Comparison of ENCODE assay signal across 15 cellular contexts in the genomic region with DNA sequence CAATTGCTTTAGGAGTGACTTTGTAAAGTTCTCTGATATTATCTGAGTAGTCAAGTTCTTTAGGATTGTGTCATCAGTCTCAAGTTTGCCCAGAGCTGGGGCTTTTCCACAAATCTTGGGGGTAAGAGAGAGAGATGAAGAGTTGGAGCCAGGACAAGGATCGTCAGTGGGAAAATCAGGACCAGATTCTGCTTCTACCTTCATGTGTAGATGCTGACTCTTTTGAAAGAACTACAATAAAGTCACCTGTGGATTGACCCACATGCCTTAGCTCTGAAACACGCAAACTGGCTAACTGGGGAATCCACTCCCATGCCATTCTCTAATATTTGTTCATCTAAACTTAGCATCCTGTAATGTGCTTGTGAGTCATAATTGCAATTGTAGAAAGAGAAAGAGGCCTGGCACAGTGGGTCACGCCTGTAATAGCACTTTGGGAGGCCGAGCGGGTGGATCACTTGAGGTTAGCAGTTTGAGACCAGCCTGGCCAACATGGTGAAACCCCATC. TPM values are rescaled to one million over a fixed set of nuclear protein-coding genes. Genes with fewer than 3 reads are reported as not detected.
DNase-seq lines count a peak whose midpoint lies in the region; ATAC-seq and TF ChIP-seq lines count a peak whose summit lies in the region.
"Had no signal": no experiment of that assay in that cellular context is flagged by ENCODE, and none has a peak within 500 bp of the region (broad histone marks: within the 10 kb centered on the region; RNA-seq: fewer than 3 reads in every experiment).

No MANE protein-coding gene starts in this region.

- H4K20me1 ChIP-seq in PC-9 (ENCODE audit: insufficient read depth), result no peaks in the 10 kb centered on the region

- H3K27me3 ChIP-seq in PC-9 (ENCODE audit: insufficient read depth, low read depth), result no peaks in the 10 kb centered on the region

- H3F3A ChIP-seq in PC-9 (ENCODE audit: insufficient read depth, low read depth), result peaks cover 34% of the 10 kb centered on the region

- peaks cover 13% of the 10 kb centered on the region for H3K36me3 Mint-ChIP-seq in nephron progenitor cell (ENCODE audit: low read depth)
- H3K36me3 Mint-ChIP-seq: brain, WTC11 had no signal

- H3K4me3 ChIP-seq in PC-9 (no peak overlapping the region), epithelial cell of esophagus (ENCODE audit: low read length) (no peak overlapping the region)

- H3K9me2 ChIP-seq in PC-9 (ENCODE audit: insufficient read depth), result no peaks in the 10 kb centered on the region

- H3K4me1 Mint-ChIP-seq in nephron progenitor cell, result peaks cover 31% of the 10 kb centered on the region

- H3K27ac ChIP-seq in PC-9, result peak overlapping the region; percentile 63

- POLR2A ChIA-PET in PC-9 (lab: Charles Lee; ENCODE audit: unreplicated experiment), result interaction anchor here (0.7 kb wide), 1 partner anchor 776 kb away, joined by 5 read pairs; no protein-coding TSS in a partner anchor

- CTCF ChIA-PET in PC-9 (lab: Charles Lee), result no interaction called here

- no peak overlapping the region; the same call in 1 of the 2 replicates for H2AFZ ChIP-seq in PC-9

- peaks cover 12% of the 10 kb centered on the region for H3K27me3 Mint-ChIP-seq in nephron progenitor cell (ENCODE audit: low read depth, poor library complexity)
- H3K27me3 Mint-ChIP-seq: activated T-cell treated with anti-CD3 and anti-CD28 coated beads, Interleukin-2, amount 50 U/mL, for 24 hours had no signal

- no peak for TF ChIP-seq CTCF in PC-9 (conservative IDR thresholded peaks at IDR 0.05)
- TF ChIP-seq CTCF in epithelial cell of esophagus (IDR thresholded peaks at IDR 0.05; ENCODE audit: insufficient read depth, low read depth, low read length, missing control alignments), result no peak
- TF ChIP-seq CTCF in nephron progenitor cell (IDR thresholded peaks at IDR 0.05), result no peak

- peak; percentile 55 for DNase-seq in Caki2 (ENCODE audit: low read depth)
- peak; percentile 40 to 92 for DNase-seq in PC-9
- DNase-seq in epithelial cell of esophagus (ENCODE audit: low read depth), result peak; percentile 89
- no peak for DNase-seq in nephron progenitor cell
- no peak for DNase-seq in occipital lobe (lab: John Stamatoyannopoulos, UW)
- DNase-seq in D341Med (ENCODE audit: low spot score), result no peak
- DNase-seq: activated T-cell treated with anti-CD3 and anti-CD28 coated beads, Interleukin-2, amount 50 U/mL, for 24 hours; Caco-2; NCI-H510A treated with DMSO at 0.1 percent for 48 hours; SHP77 treated with DMSO at 0.1 percent for 48 hours; stimulated activated CD4-positive, alpha-beta T cell treated with anti-CD3 and anti-CD28 coated beads, Interleukin-15, amount 100 ng/mL, for 24 hours had no signal

- H3K4me2 ChIP-seq in PC-9, result peak overlapping the region; percentile 46

- BruUV-seq in PC-9 (replicated peaks; lab: Mats Ljungman, UMichigan), result no TSS peak

- no peaks in the 10 kb centered on the region for H3K9me3 ChIP-seq in PC-9 (ENCODE audit: insufficient read depth, low read depth)
- H3K9me3 ChIP-seq: Caco-2 had no signal

- in situ Hi-C loops in Caki2 (cut with HindIII; ENCODE audit: low pct_unique_long_range_greater_than_20kb, low sequenced_read_pairs), result no loop called here

- intact Hi-C loops in PC-9 (cut with micrococcal nuclease; ENCODE audit: unreplicated experiment), result loop anchor here (2.0 kb wide), 1 partner anchor 19 kb away; a partner anchor contains a TSS

- no peaks in the 10 kb centered on the region for H3K36me3 ChIP-seq in PC-9 (ENCODE audit: low read depth)

- no peak overlapping the region for H3K4me3 Mint-ChIP-seq in nephron progenitor cell
- H3K4me3 Mint-ChIP-seq: activated T-cell treated with anti-CD3 and anti-CD28 coated beads, Interleukin-2, amount 50 U/mL, for 24 hours; brain; WTC11 had no signal

- peaks cover 21% of the 10 kb centered on the region for H3K4me1 ChIP-seq in PC-9 (replicated peaks; ENCODE audit: insufficient read depth)

- no peak for ATAC-seq in GM21717 (IDR thresholded peaks at IDR 0.05; ENCODE audit: unreplicated experiment)
- no peak for ATAC-seq in GM21390 (IDR thresholded peaks at IDR 0.05; ENCODE audit: unreplicated experiment)
- ATAC-seq: WTC11 had no signal

- H3K9me3 Mint-ChIP-seq in nephron progenitor cell, result no peaks in the 10 kb centered on the region
- H3K9me3 Mint-ChIP-seq: activated T-cell treated with anti-CD3 and anti-CD28 coated beads, Interleukin-2, amount 50 U/mL, for 24 hours; brain; WTC11 had no signal

- H3K27ac Mint-ChIP-seq in nephron progenitor cell, result peak overlapping the region; percentile 28
- H3K27ac Mint-ChIP-seq: activated T-cell treated with anti-CD3 and anti-CD28 coated beads, Interleukin-2, amount 50 U/mL, for 24 hours; WTC11 had no signal

- H3K79me2 ChIP-seq in PC-9 (ENCODE audit: low read depth), result no peaks in the 10 kb centered on the region

RNA-seq across cellular contexts. Expression of a gene that starts 15.6 kb away (rescaled TPM):
- total RNA-seq in Caki2 (2014; rRNA removed; shearing (Covaris generic); ENCODE audit: low replicate concordance), result 1.9 TPM in 2 replicates
- total RNA-seq in PC-9 (2021) (8.5 and 12.9 TPM in 2 replicates), occipital lobe (28.2 TPM)

RNA-seq across cellular contexts. Expression of a gene that starts 20.3 kb away (rescaled TPM):
- total RNA-seq in Caki2 (2014; rRNA removed; shearing (Covaris generic); ENCODE audit: low replicate concordance), result 52.0 and 61.2 TPM in 2 replicates
- total RNA-seq in PC-9 (2021) (12.3 and 15.1 TPM in 2 replicates), occipital lobe (63.2 TPM)

RNA-seq across cellular contexts. Expression of a gene that starts 43.8 kb away (rescaled TPM):
- not detected in 2 replicates for total RNA-seq in Caki2 (2014; rRNA removed; shearing (Covaris generic); ENCODE audit: low replicate concordance)
- total RNA-seq in PC-9 (2021) (not detected in 2 replicates), occipital lobe (5.0 TPM)
- total RNA-seq: Caco-2 had no signal

Comparison
In these comparisons a context has a peak if more than half of its experiments do, and no peak if none do; other contexts are left out.
1. DNase-seq: peak in Caki2 (single experiment), PC-9 (2 of 2) and epithelial cell of esophagus (single experiment); none in nephron progenitor cell (single experiment), occipital lobe (single experiment) and D341Med (single experiment).